In the genomic region with DNA sequence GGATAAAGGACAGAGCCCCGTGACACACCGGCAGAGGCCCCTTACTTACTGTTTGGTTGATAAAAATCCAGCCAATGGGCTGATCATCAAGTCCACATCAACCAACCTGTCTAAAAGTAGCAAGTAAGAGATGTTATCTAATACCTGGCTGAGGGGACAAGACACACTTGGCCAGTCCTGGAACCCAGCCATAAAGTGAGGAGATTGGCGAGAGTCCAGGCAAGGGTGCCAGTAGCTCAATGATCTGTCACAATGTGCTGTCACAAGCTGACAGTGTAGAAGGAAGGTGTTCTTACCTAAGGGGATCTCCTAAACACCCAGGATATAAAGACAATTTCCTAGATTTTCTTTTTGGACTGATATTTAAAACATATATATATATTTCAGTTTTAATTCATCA, we compare ENCODE assay signal across 1 cellular context.
TF ChIP-seq lines count a peak whose summit lies in the region.

No MANE protein-coding gene starts in this region.

TF ChIP-seq in HepG2, 621 proteins besides CTCF, POLR2A, EP300 and RAD21 (continued from another document):
- TF ChIP-seq, protein P1, sequence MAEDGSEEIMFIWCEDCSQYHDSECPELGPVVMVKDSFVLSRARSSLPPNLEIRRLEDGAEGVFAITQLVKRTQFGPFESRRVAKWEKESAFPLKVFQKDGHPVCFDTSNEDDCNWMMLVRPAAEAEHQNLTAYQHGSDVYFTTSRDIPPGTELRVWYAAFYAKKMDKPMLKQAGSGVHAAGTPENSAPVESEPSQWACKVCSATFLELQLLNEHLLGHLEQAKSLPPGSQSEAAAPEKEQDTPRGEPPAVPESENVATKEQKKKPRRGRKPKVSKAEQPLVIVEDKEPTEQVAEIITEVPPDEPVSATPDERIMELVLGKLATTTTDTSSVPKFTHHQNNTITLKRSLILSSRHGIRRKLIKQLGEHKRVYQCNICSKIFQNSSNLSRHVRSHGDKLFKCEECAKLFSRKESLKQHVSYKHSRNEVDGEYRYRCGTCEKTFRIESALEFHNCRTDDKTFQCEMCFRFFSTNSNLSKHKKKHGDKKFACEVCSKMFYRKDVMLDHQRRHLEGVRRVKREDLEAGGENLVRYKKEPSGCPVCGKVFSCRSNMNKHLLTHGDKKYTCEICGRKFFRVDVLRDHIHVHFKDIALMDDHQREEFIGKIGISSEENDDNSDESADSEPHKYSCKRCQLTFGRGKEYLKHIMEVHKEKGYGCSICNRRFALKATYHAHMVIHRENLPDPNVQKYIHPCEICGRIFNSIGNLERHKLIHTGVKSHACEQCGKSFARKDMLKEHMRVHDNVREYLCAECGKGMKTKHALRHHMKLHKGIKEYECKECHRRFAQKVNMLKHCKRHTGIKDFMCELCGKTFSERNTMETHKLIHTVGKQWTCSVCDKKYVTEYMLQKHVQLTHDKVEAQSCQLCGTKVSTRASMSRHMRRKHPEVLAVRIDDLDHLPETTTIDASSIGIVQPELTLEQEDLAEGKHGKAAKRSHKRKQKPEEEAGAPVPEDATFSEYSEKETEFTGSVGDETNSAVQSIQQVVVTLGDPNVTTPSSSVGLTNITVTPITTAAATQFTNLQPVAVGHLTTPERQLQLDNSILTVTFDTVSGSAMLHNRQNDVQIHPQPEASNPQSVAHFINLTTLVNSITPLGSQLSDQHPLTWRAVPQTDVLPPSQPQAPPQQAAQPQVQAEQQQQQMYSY (CRISPR knock-in tag; IDR thresholded peaks at IDR 0.05) = no peak
- no peak for TF ChIP-seq EED (CRISPR knock-in tag; IDR thresholded peaks at IDR 0.05)
- TF ChIP-seq GRHL1 (CRISPR knock-in tag; conservative IDR thresholded peaks at IDR 0.05) = no peak
- TF ChIP-seq ZBTB20 (CRISPR knock-in tag; IDR thresholded peaks at IDR 0.05; ENCODE audit: borderline replicate concordance, low read depth) = no peak
- TF ChIP-seq, protein P2, sequence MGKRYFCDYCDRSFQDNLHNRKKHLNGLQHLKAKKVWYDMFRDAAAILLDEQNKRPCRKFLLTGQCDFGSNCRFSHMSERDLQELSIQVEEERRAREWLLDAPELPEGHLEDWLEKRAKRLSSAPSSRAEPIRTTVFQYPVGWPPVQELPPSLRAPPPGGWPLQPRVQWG (CRISPR knock-in tag; IDR thresholded peaks at IDR 0.05; ENCODE audit: borderline replicate concordance, low read depth) = no peak
- no peak for TF ChIP-seq ZGPAT (CRISPR knock-in tag; IDR thresholded peaks at IDR 0.05)
- TF ChIP-seq DPF2 (CRISPR knock-in tag; IDR thresholded peaks at IDR 0.05; ENCODE audit: borderline replicate concordance, low read depth) = no peak
- no peak for TF ChIP-seq HNRNPLL (IDR thresholded peaks at IDR 0.05; ENCODE audit: low read depth, low read length, poor library complexity, severe bottlenecking)
- TF ChIP-seq, protein P3, sequence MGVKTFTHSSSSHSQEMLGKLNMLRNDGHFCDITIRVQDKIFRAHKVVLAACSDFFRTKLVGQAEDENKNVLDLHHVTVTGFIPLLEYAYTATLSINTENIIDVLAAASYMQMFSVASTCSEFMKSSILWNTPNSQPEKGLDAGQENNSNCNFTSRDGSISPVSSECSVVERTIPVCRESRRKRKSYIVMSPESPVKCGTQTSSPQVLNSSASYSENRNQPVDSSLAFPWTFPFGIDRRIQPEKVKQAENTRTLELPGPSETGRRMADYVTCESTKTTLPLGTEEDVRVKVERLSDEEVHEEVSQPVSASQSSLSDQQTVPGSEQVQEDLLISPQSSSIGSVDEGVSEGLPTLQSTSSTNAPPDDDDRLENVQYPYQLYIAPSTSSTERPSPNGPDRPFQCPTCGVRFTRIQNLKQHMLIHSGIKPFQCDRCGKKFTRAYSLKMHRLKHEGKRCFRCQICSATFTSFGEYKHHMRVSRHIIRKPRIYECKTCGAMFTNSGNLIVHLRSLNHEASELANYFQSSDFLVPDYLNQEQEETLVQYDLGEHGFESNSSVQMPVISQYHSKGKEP (CRISPR knock-in tag; IDR thresholded peaks at IDR 0.05) = no peak
- TF ChIP-seq MED13 (CRISPR knock-in tag; IDR thresholded peaks at IDR 0.05) = no peak
- TF ChIP-seq ZNF703 (CRISPR knock-in tag; IDR thresholded peaks at IDR 0.05; ENCODE audit: borderline replicate concordance) = no peak
